In genomic region chr1:104387716-104388508, GRCh38 we compare ENCODE assay signal across 17 cellular contexts.
A peak's percentile ranks its signal among the peaks of the same experiment; 100 is the strongest.
DNase-seq lines count a peak whose midpoint lies in the region; ATAC-seq, FAIRE-seq and TF ChIP-seq lines count a peak whose summit lies in the region.
"Had no signal": no experiment of that assay in that cellular context is flagged by ENCODE, and none has a peak within 500 bp of the region (broad histone marks: within the 10 kb centered on the region; RNA-seq: fewer than 3 reads in every experiment).

No MANE protein-coding gene starts in this region.

- H3K27ac Mint-ChIP-seq in HFFc6 = no peak overlapping the region
- H3K27ac Mint-ChIP-seq: naive B cell had no signal

- H3K4me3 Mint-ChIP-seq in HFFc6 = no peak overlapping the region
- H3K4me3 Mint-ChIP-seq: naive B cell had no signal

- no peaks in the 10 kb centered on the region for H3K4me1 ChIP-seq in GM12878 (ENCODE audit: control insufficient read depth, insufficient read depth, low read length)
- no peaks in the 10 kb centered on the region for H3K4me1 ChIP-seq in lower lobe of right lung
- H3K4me1 ChIP-seq: body of pancreas, esophagus squamous epithelium, left lung, psoas muscle, SJCRH30 had no signal

- TF ChIP-seq CTCF in GM12878 (IDR thresholded peaks at IDR 0.05 in 2 of 3, conservative IDR thresholded peaks at IDR 0.05 in 1 of 3; ENCODE audit: control insufficient read depth in 2 of 3, extremely low read depth in 1 of 3, insufficient read depth in 1 of 3, low read depth in 3 of 3, low read length in 3 of 3) (no peak), HFFc6 (IDR thresholded peaks at IDR 0.05) (no peak), lower lobe of right lung (IDR thresholded peaks at IDR 0.05) (no peak)

- SMC1A ChIA-PET in GM12878 (lab: Charles Lee; ENCODE audit: uncharacterized antibody, unreplicated experiment) = interaction anchor here (0.7 kb wide), 1 partner anchor 234 kb away, joined by 3 read pairs; no protein-coding TSS in a partner anchor

- FAIRE-seq in GM12878 (lab: Jason Lieb, UNC) = no peak

- no peaks in the 10 kb centered on the region for H3K27me3 ChIP-seq in GM12878 (replicated peaks in 1 of 2; ENCODE audit: control insufficient read depth in 2 of 2, insufficient read depth in 2 of 2, low read length in 1 of 2)
- no peaks in the 10 kb centered on the region for H3K27me3 ChIP-seq in lower lobe of right lung (ENCODE audit: low read depth)
- H3K27me3 ChIP-seq: body of pancreas, esophagus squamous epithelium, left lung, SJCRH30 had no signal

- H3K4me2 ChIP-seq in GM12878 (ENCODE audit: control insufficient read depth, insufficient read depth) = no peak overlapping the region

- no peak overlapping the region for H2AFZ ChIP-seq in GM12878 (ENCODE audit: control insufficient read depth, low read depth, low read length)

- TF ChIP-seq POLR2A in GM12878 (IDR thresholded peaks at IDR 0.05; ENCODE audit: low read depth, low read length) = no peak

- H3K36me3 Mint-ChIP-seq in HFFc6 (ENCODE audit: low read depth) = no peaks in the 10 kb centered on the region
- H3K36me3 Mint-ChIP-seq: naive B cell had no signal

- no peaks in the 10 kb centered on the region; the same call in 1 of the 2 replicates for H3K27me3 Mint-ChIP-seq in HFFc6 (ENCODE audit: insufficient read depth)
- H3K27me3 Mint-ChIP-seq: naive B cell had no signal

- H4K20me1 ChIP-seq in GM12878 (ENCODE audit: control insufficient read depth, insufficient read depth) = no peaks in the 10 kb centered on the region

- no peaks in the 10 kb centered on the region for H3K4me1 Mint-ChIP-seq in HFFc6 (ENCODE audit: low read depth)
- H3K4me1 Mint-ChIP-seq: naive B cell had no signal

- no peak overlapping the region for H3K27ac ChIP-seq in GM12878 (ENCODE audit: control insufficient read depth, insufficient read depth)
- no peak overlapping the region for H3K27ac ChIP-seq in lower lobe of right lung
- H3K27ac ChIP-seq: body of pancreas, esophagus squamous epithelium, left lung, psoas muscle, SJCRH30 had no signal

- peak; percentile 62 for DNase-seq in KBM-7
- no peak for DNase-seq in GM12878 (ENCODE audit: low read depth, low spot score)
- no peak for DNase-seq in HFFc6
- no peak for DNase-seq in left lobe of liver (ENCODE audit: low spot score)
- DNase-seq in hippocampal formation (lab: John Stamatoyannopoulos, UW) = no peak
- no peak for DNase-seq in lower lobe of right lung
- DNase-seq: body of pancreas, dermis blood vessel endothelial cell, esophagus squamous epithelium, left lung, naive B cell, NCI-H2029 treated with DMSO at 0.1 percent for 48 hours, NCI-H748 treated with DMSO at 0.1 percent for 48 hours, psoas muscle, SJCRH30 had no signal

- H3K4me3 ChIP-seq in GM12878 = no peak overlapping the region
- H3K4me3 ChIP-seq in lower lobe of right lung = no peak overlapping the region
- H3K4me3 ChIP-seq: body of pancreas, esophagus squamous epithelium, left lung, psoas muscle, SJCRH30 had no signal

- intact Hi-C loops in GM12878 (cut with micrococcal nuclease; ENCODE audit: unreplicated experiment) (no loop called here), lower lobe of right lung (cut with DNase I) (no loop called here)

- RAD21 ChIA-PET in GM12878 (lab: Charles Lee; ENCODE audit: unreplicated experiment) = no interaction called here

- CTCF ChIA-PET in GM12878 (lab: Yijun Ruan, JAX) = no interaction called here

- no peaks in the 10 kb centered on the region for H3K9me3 ChIP-seq in GM12878 (replicated peaks; ENCODE audit: control insufficient read depth, insufficient read depth, low read length)
- H3K9me3 ChIP-seq in lower lobe of right lung = peaks cover 6% of the 10 kb centered on the region
- H3K9me3 ChIP-seq: body of pancreas, SJCRH30 had no signal

- no peak overlapping the region for H3K9ac ChIP-seq in GM12878 (ENCODE audit: control insufficient read depth, insufficient read depth, low read length)

- peaks cover 22% of the 10 kb centered on the region for H3K9me3 Mint-ChIP-seq in HFFc6

- POLR2A ChIA-PET in GM12878 (lab: Charles Lee) = no interaction called here

- ATAC-seq in GM19043 (IDR thresholded peaks at IDR 0.05; ENCODE audit: low read depth, unreplicated experiment) (peak; percentile 59), HG02852 (IDR thresholded peaks at IDR 0.05; ENCODE audit: unreplicated experiment) (peak; percentile 78), GM12878 (peak; percentile 90), left lobe of liver (no peak), lower lobe of right lung (no peak)
- ATAC-seq: body of pancreas, left lung, psoas muscle had no signal

- no TSS peak for BruUV-seq in GM12878 (replicated peaks; lab: Mats Ljungman, UMichigan)

- H3K79me2 ChIP-seq in GM12878 (ENCODE audit: control insufficient read depth, insufficient read depth, low read length) = no peaks in the 10 kb centered on the region

- H3K36me3 ChIP-seq in GM12878 (ENCODE audit: control insufficient read depth in 2 of 2, insufficient read depth in 2 of 2, low read length in 1 of 2) = no peaks in the 10 kb centered on the region
- H3K36me3 ChIP-seq in lower lobe of right lung = no peaks in the 10 kb centered on the region
- H3K36me3 ChIP-seq: esophagus squamous epithelium, left lung, SJCRH30 had no signal

- TF ChIP-seq EP300 in GM12878 (IDR thresholded peaks at IDR 0.05; ENCODE audit: borderline replicate concordance in 1 of 2, control insufficient read depth in 1 of 2, low read depth in 2 of 2, low read length in 2 of 2) = 0 out of 4 replicates have a peak, but pooled peaks of 1 of the 2 experiments have one; percentile 29

- WGBS in GM12878 (ENCODE audit: insufficient coverage, insufficient replicate concordance, low lambda C conversion rate, missing lambda C conversion rate) = 0% methylated on average over 5 of the region's 5 CpGs

- in situ Hi-C loops in KBM-7 (cut with MboI; ENCODE audit: low pct_unique_long_range_greater_than_20kb, low sequenced_read_pairs) = no loop called here
- in situ Hi-C loops in GM12878 (cut with MboI) = no loop called here

- no peak for TF ChIP-seq RAD21 in GM12878 (IDR thresholded peaks at IDR 0.05; ENCODE audit: insufficient read depth, low read depth, low read length)

TF ChIP-seq in GM12878, 131 proteins besides CTCF, POLR2A, EP300 and RAD21:
- TF ChIP-seq IKZF1 (conservative IDR thresholded peaks at IDR 0.05) (peak; percentile 46; the same call in 1 of the 2 replicates), IKZF2 (IDR thresholded peaks at IDR 0.05) (peak in 1 of 2 experiments; percentile 28; a peak in 1 of 4 replicates), SPI1 (IDR thresholded peaks at IDR 0.05; ENCODE audit: borderline replicate concordance, insufficient read depth, low read depth, low read length) (peak; percentile 79), TCF3 (IDR thresholded peaks at IDR 0.05; ENCODE audit: borderline replicate concordance, insufficient read depth, low read depth, low read length) (no peak), MTA2 (IDR thresholded peaks at IDR 0.05; ENCODE audit: low read depth) (peak; percentile 48; the same call in 1 of the 2 replicates), DPF2 (IDR thresholded peaks at IDR 0.05) (peak; percentile 63; the same call in 1 of the 2 replicates)
- TF ChIP-seq, protein P1, sequence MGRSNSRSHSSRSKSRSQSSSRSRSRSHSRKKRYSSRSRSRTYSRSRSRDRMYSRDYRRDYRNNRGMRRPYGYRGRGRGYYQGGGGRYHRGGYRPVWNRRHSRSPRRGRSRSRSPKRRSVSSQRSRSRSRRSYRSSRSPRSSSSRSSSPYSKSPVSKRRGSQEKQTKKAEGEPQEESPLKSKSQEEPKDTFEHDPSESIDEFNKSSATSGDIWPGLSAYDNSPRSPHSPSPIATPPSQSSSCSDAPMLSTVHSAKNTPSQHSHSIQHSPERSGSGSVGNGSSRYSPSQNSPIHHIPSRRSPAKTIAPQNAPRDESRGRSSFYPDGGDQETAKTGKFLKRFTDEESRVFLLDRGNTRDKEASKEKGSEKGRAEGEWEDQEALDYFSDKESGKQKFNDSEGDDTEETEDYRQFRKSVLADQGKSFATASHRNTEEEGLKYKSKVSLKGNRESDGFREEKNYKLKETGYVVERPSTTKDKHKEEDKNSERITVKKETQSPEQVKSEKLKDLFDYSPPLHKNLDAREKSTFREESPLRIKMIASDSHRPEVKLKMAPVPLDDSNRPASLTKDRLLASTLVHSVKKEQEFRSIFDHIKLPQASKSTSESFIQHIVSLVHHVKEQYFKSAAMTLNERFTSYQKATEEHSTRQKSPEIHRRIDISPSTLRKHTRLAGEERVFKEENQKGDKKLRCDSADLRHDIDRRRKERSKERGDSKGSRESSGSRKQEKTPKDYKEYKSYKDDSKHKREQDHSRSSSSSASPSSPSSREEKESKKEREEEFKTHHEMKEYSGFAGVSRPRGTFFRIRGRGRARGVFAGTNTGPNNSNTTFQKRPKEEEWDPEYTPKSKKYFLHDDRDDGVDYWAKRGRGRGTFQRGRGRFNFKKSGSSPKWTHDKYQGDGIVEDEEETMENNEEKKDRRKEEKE (IDR thresholded peaks at IDR 0.05) = no peak

Comparison
In these comparisons a context has a peak if more than half of its experiments do, and no peak if none do; other contexts are left out.
1. ATAC-seq: peak in GM19043 (single experiment), HG02852 (single experiment) and GM12878 (single experiment); none in left lobe of liver (single experiment) and lower lobe of right lung (0 of 2).